29 cellular contexts compared by ENCODE assay signal in genomic region chr7:125020801-125021200, GRCh38.
"Had no signal": no experiment of that assay in that cellular context is flagged by ENCODE, and none has a peak within 500 bp of the region (broad histone marks: within the 10 kb centered on the region; RNA-seq: fewer than 3 reads in every experiment).

No MANE protein-coding gene starts in this region.

- DNase-seq: stimulated activated CD4-positive, alpha-beta T cell treated with anti-CD3 and anti-CD28 coated beads, Interleukin-2, amount 100 ng/mL, for 48 hours; stimulated activated CD4-positive, alpha-beta T cell treated with anti-CD3 and anti-CD28 coated beads, Interleukin-4, amount 100 ng/mL, for 1 hour; stimulated activated CD4-positive, alpha-beta T cell treated with anti-CD3 and anti-CD28 coated beads, Interleukin-4, amount 100 ng/mL, for 24 hours; stimulated activated CD4-positive, alpha-beta T cell treated with anti-CD3 and anti-CD28 coated beads, Interleukin-4, amount 100 ng/mL, for 4 hours; stimulated activated CD8-positive, alpha-beta memory T cell treated with anti-CD3 and anti-CD28 coated beads, Interleukin-4, amount 100 ng/mL, for 48 hours; stimulated activated naive B cell treated with anti-CD40 and anti-IgM and Interleukin-4, amounts not matched to agents 10 μg/mL and 1 μg/mL and 100 μg/mL, for 72 hours; stimulated activated naive CD4-positive, alpha-beta T cell; stimulated activated naive CD4-positive, alpha-beta T cell treated with Interleukin-2 at 50 U/mL for 16 hours; stimulated activated naive CD8-positive, alpha-beta T cell treated with anti-CD3 and anti-CD28 coated beads, Interleukin-15, amount 100 ng/mL, for 72 hours; stimulated activated naive CD8-positive, alpha-beta T cell treated with anti-CD3 and anti-CD28 coated beads, Interleukin-15, Interleukin-2, amounts not matched to agents 100 U/mL and 50 U/mL, for 24 hours; stomach; substantia nigra; testis; thyroid gland; tibial artery; transverse colon; trophoblast cell; upper lobe of left lung; upper lobe of right lung; uterus had no signal

- H3K4me1 Mint-ChIP-seq: stimulated activated effector memory CD8-positive, alpha-beta T cell treated with anti-CD3 and anti-CD28 coated beads, Interleukin-12 subunit alpha, Interleukin-12 subunit beta, amount 100 ng/mL, for 72 hours; stimulated activated memory B cell treated with anti-CD40 and anti-IgM and Interleukin-4, amounts not matched to agents 10 μg/mL and 1 μg/mL and 100 μg/mL, for 72 hours; stimulated activated naive B cell treated with anti-CD40 and anti-IgM and Interleukin-4, amounts not matched to agents 10 μg/mL and 1 μg/mL and 100 μg/mL, for 72 hours; stimulated activated naive CD8-positive, alpha-beta T cell treated with anti-CD3 and anti-CD28 coated beads, Interleukin-15, amount 100 ng/mL, for 72 hours had no signal

- H3K27ac ChIP-seq: stomach, suprapubic skin, testis, thoracic aorta, thyroid gland, tibial artery, tibial nerve, transverse colon, upper lobe of left lung, upper lobe of right lung, uterus, vagina had no signal

- H3K27me3 ChIP-seq: stomach, suprapubic skin, testis, thyroid gland, tibial artery, tibial nerve, transverse colon, upper lobe of left lung, upper lobe of right lung, uterus, vagina had no signal

- FAIRE-seq: urothelium cell line had no signal

- H3K27ac Mint-ChIP-seq: stimulated activated effector memory CD8-positive, alpha-beta T cell treated with anti-CD3 and anti-CD28 coated beads, Interleukin-12 subunit alpha, Interleukin-12 subunit beta, amount 100 ng/mL, for 72 hours; stimulated activated memory B cell treated with anti-CD40 and anti-IgM and Interleukin-4, amounts not matched to agents 10 μg/mL and 1 μg/mL and 100 μg/mL, for 72 hours; stimulated activated naive B cell treated with anti-CD40 and anti-IgM and Interleukin-4, amounts not matched to agents 10 μg/mL and 1 μg/mL and 100 μg/mL, for 72 hours; stimulated activated naive CD8-positive, alpha-beta T cell treated with anti-CD3 and anti-CD28 coated beads, Interleukin-15, amount 100 ng/mL, for 72 hours; stimulated activated naive CD8-positive, alpha-beta T cell treated with anti-CD3 and anti-CD28 coated beads, Interleukin-15, Interleukin-2, amounts not matched to agents 100 ng/mL and 50 ng/mL, for 24 hours; type B pancreatic cell had no signal

- H3K4me3 Mint-ChIP-seq: stimulated activated effector memory CD8-positive, alpha-beta T cell treated with anti-CD3 and anti-CD28 coated beads, Interleukin-12 subunit alpha, Interleukin-12 subunit beta, amount 100 ng/mL, for 72 hours; stimulated activated memory B cell treated with anti-CD40 and anti-IgM and Interleukin-4, amounts not matched to agents 10 μg/mL and 1 μg/mL and 100 μg/mL, for 72 hours; stimulated activated naive B cell treated with anti-CD40 and anti-IgM and Interleukin-4, amounts not matched to agents 10 μg/mL and 1 μg/mL and 100 μg/mL, for 72 hours; stimulated activated naive CD8-positive, alpha-beta T cell treated with anti-CD3 and anti-CD28 coated beads, Interleukin-15, amount 100 ng/mL, for 72 hours; stimulated activated naive CD8-positive, alpha-beta T cell treated with anti-CD3 and anti-CD28 coated beads, Interleukin-15, Interleukin-2, amounts not matched to agents 100 ng/mL and 50 ng/mL, for 24 hours; type B pancreatic cell had no signal

- H3K36me3 Mint-ChIP-seq: stimulated activated effector memory CD8-positive, alpha-beta T cell treated with anti-CD3 and anti-CD28 coated beads, Interleukin-12 subunit alpha, Interleukin-12 subunit beta, amount 100 ng/mL, for 72 hours; stimulated activated memory B cell treated with anti-CD40 and anti-IgM and Interleukin-4, amounts not matched to agents 10 μg/mL and 1 μg/mL and 100 μg/mL, for 72 hours; stimulated activated naive B cell treated with anti-CD40 and anti-IgM and Interleukin-4, amounts not matched to agents 10 μg/mL and 1 μg/mL and 100 μg/mL, for 72 hours; type B pancreatic cell had no signal

- H3K4me1 ChIP-seq: stomach, suprapubic skin, testis, thyroid gland, tibial artery, tibial nerve, transverse colon, upper lobe of left lung, upper lobe of right lung, uterus, vagina had no signal

- H3K9me3 ChIP-seq: stomach, suprapubic skin, testis, thoracic aorta, thyroid gland, tibial artery, tibial nerve, transverse colon, upper lobe of left lung, upper lobe of right lung, uterus, vagina had no signal

- H3K27me3 Mint-ChIP-seq: stimulated activated memory B cell treated with anti-CD40 and anti-IgM and Interleukin-4, amounts not matched to agents 10 μg/mL and 1 μg/mL and 100 μg/mL, for 72 hours; stimulated activated naive B cell treated with anti-CD40 and anti-IgM and Interleukin-4, amounts not matched to agents 10 μg/mL and 1 μg/mL and 100 μg/mL, for 72 hours; stimulated activated naive CD8-positive, alpha-beta T cell treated with anti-CD3 and anti-CD28 coated beads, Interleukin-15, amount 100 ng/mL, for 72 hours; stimulated activated naive CD8-positive, alpha-beta T cell treated with anti-CD3 and anti-CD28 coated beads, Interleukin-15, Interleukin-2, amounts not matched to agents 100 ng/mL and 50 ng/mL, for 24 hours; type B pancreatic cell had no signal

- H3K4me3 ChIP-seq: stomach, suprapubic skin, testis, thoracic aorta, thyroid gland, tibial artery, tibial nerve, transverse colon, upper lobe of left lung, upper lobe of right lung, uterus, vagina had no signal

- H3K36me3 ChIP-seq: stomach, suprapubic skin, thoracic aorta, thyroid gland, tibial artery, tibial nerve, transverse colon, upper lobe of left lung, upper lobe of right lung, uterus, vagina had no signal

- ATAC-seq: stimulated activated effector memory CD8-positive, alpha-beta T cell treated with anti-CD3 and anti-CD28 coated beads, Interleukin-12 subunit alpha, Interleukin-12 subunit beta, amount 100 ng/mL, for 72 hours; stimulated activated memory B cell treated with anti-CD40 and anti-IgM and Interleukin-4, amounts not matched to agents 10 μg/mL and 1 μg/mL and 100 μg/mL, for 72 hours; stimulated activated naive B cell treated with anti-CD40 and anti-IgM and Interleukin-4, amounts not matched to agents 10 μg/mL and 1 μg/mL and 100 μg/mL, for 72 hours; stimulated activated naive CD8-positive, alpha-beta T cell treated with anti-CD3 and anti-CD28 coated beads, Interleukin-15, amount 100 ng/mL, for 72 hours; stimulated activated naive CD8-positive, alpha-beta T cell treated with anti-CD3 and anti-CD28 coated beads, Interleukin-15, Interleukin-2, amounts not matched to agents 100 U/mL and 50 U/mL, for 24 hours; upper lobe of right lung had no signal

- H3K9me3 Mint-ChIP-seq: type B pancreatic cell had no signal
